10 cellular contexts compared by ENCODE assay signal in the genomic region with DNA sequence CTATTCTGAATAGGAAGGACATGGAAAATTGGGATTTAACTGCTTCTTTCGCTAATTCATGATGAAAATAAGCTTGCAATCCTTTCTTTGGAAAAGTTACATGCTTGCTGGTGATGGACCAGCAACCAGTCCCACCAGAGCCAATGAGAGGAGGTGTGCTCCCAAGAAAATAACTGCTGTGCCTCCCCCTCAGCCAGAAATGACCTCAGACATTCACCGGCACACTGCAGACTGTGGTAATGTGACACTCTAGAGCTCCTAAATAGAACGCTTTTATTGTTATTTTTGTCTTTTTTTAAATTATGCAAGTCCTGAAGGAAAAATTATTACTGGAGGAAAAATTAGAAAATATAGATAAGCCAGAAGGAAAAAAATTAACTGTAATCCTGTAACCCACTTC. TPM values are rescaled to one million over a fixed set of nuclear protein-coding genes. Genes with fewer than 3 reads are reported as not detected.
A peak's percentile ranks its signal among the peaks of the same experiment; 100 is the strongest.
DNase-seq lines count a peak whose midpoint lies in the region; ATAC-seq and TF ChIP-seq lines count a peak whose summit lies in the region.
"Had no signal": no experiment of that assay in that cellular context is flagged by ENCODE, and none has a peak within 500 bp of the region (broad histone marks: within the 10 kb centered on the region; RNA-seq: fewer than 3 reads in every experiment).

No MANE protein-coding gene starts in this region.

- no peak for TF ChIP-seq POLR2A in vagina (IDR thresholded peaks at IDR 0.05)

- H3K27me3 ChIP-seq in vagina: no peaks in the 10 kb centered on the region

- no peak overlapping the region for H3K27ac ChIP-seq in vagina

- no peaks in the 10 kb centered on the region for H3K9me3 ChIP-seq in vagina

- peaks cover 55% of the 10 kb centered on the region for H3K4me1 ChIP-seq in vagina

- H3K4me3 ChIP-seq in vagina: peak overlapping the region; percentile 15 to 95

- TF ChIP-seq CTCF in natural killer cell (IDR thresholded peaks at IDR 0.05): no peak
- no peak for TF ChIP-seq CTCF in brain (conservative IDR thresholded peaks at IDR 0.05)
- no peak for TF ChIP-seq CTCF in vagina (IDR thresholded peaks at IDR 0.05)

- H3K36me3 ChIP-seq in vagina: no peaks in the 10 kb centered on the region

- DNase-seq in natural killer cell: no peak
- DNase-seq in natural killer cell treated with Interleukin-12 subunit alpha and Interleukin-12 subunit beta and Interleukin-15 and Interleukin-18, amount 100 ng/mL, for 72 hours (ENCODE audit: low spot score): no peak
- peak; percentile 46 for DNase-seq in medulla oblongata (ENCODE audit: extremely low spot score)
- no peak for DNase-seq in vagina (ENCODE audit: extremely low spot score in 2 of 2)
- DNase-seq in activated effector memory CD4-positive, alpha-beta T cell treated with anti-CD3 and anti-CD28 coated beads, Interleukin-2, amount 50 U/mL, for 16 hours: no peak
- DNase-seq in activated CD4-positive, alpha-beta T cell treated with anti-CD3 and anti-CD28 coated beads, Interleukin-2, amount 50 U/mL, for 1 hour: no peak
- DNase-seq: activated naive CD4-positive, alpha-beta T cell; NCI-H510A had no signal

- peak overlapping the region; percentile 31 for H3K4me3 Mint-ChIP-seq in natural killer cell
- no peak overlapping the region for H3K4me3 Mint-ChIP-seq in natural killer cell treated with Interleukin-12 subunit alpha and Interleukin-12 subunit beta and Interleukin-15 and Interleukin-18, amount 100 ng/mL, for 72 hours
- peak overlapping the region; percentile 91 to 99 (median 94) for H3K4me3 Mint-ChIP-seq in brain

- H3K27ac Mint-ChIP-seq in natural killer cell (no peak overlapping the region), brain (peak overlapping the region; percentile 24 to 87 (median 38))
- no peak overlapping the region for H3K27ac Mint-ChIP-seq in natural killer cell treated with Interleukin-12 subunit alpha and Interleukin-12 subunit beta and Interleukin-15 and Interleukin-18, amount 100 ng/mL, for 72 hours

- H3K36me3 Mint-ChIP-seq in natural killer cell (no peaks in the 10 kb centered on the region), brain (peaks cover 27% of the 10 kb centered on the region)
- no peaks in the 10 kb centered on the region for H3K36me3 Mint-ChIP-seq in natural killer cell treated with Interleukin-12 subunit alpha and Interleukin-12 subunit beta and Interleukin-15 and Interleukin-18, amount 100 ng/mL, for 72 hours

- H3K27me3 Mint-ChIP-seq in natural killer cell (ENCODE audit: low read depth in 2 of 2): peaks cover 0 to 1% of the 10 kb centered on the region in 2 donors
- H3K27me3 Mint-ChIP-seq in natural killer cell treated with Interleukin-12 subunit alpha and Interleukin-12 subunit beta and Interleukin-15 and Interleukin-18, amount 100 ng/mL, for 72 hours: peaks cover 0 to 5% of the 10 kb centered on the region in 2 donors
- peaks cover 7% of the 10 kb centered on the region for H3K27me3 Mint-ChIP-seq in brain

- ATAC-seq in natural killer cell (no peak), HG03025 (IDR thresholded peaks at IDR 0.05; ENCODE audit: low FRiP score, unreplicated experiment) (no peak)
- ATAC-seq in natural killer cell treated with Interleukin-12 subunit alpha and Interleukin-12 subunit beta and Interleukin-15 and Interleukin-18, amount 100 ng/mL, for 72 hours: no peak

- intact Hi-C loops in natural killer cell (cut with micrococcal nuclease) (no loop called here), vagina (cut with DNase I) (no loop called here)

- peaks cover 28 to 40% of the 10 kb centered on the region in 2 donors for H3K4me1 Mint-ChIP-seq in natural killer cell
- peaks cover 18 to 30% of the 10 kb centered on the region in 2 donors for H3K4me1 Mint-ChIP-seq in natural killer cell treated with Interleukin-12 subunit alpha and Interleukin-12 subunit beta and Interleukin-15 and Interleukin-18, amount 100 ng/mL, for 72 hours (ENCODE audit: low read depth in 2 of 2)
- peaks cover 70% of the 10 kb centered on the region for H3K4me1 Mint-ChIP-seq in brain

- H3K9me3 Mint-ChIP-seq in natural killer cell (no peaks in the 10 kb centered on the region), brain (peaks cover 0 to 4% (median 0%) of the 10 kb centered on the region in 5 experiments)
- no peaks in the 10 kb centered on the region for H3K9me3 Mint-ChIP-seq in natural killer cell treated with Interleukin-12 subunit alpha and Interleukin-12 subunit beta and Interleukin-15 and Interleukin-18, amount 100 ng/mL, for 72 hours

RNA-seq across cellular contexts. Expression of a gene that starts 2.6 kb away (rescaled TPM):
- total RNA-seq in natural killer cell (10 to 100 TPM; 39.4 to 55.4 (median 47.0) TPM), vagina (117 TPM)
- 10 to 100 TPM; 35.9 to 40.4 TPM for total RNA-seq in natural killer cell treated with Interleukin-12 subunit alpha and Interleukin-12 subunit beta and Interleukin-15 and Interleukin-18, amount 100 ng/mL, for 72 hours
- 125 TPM for polyA plus RNA-seq in brain (ENCODE audit: insufficient read depth, low read depth, low replicate concordance)

RNA-seq across cellular contexts. Expression of a gene that starts 55.0 kb away (rescaled TPM):
- total RNA-seq in natural killer cell (10 to 100 TPM; 36.4 to 43.1 (median 41.4) TPM), vagina (51.3 TPM)
- 10 to 100 TPM; 24.9 to 58.7 TPM for total RNA-seq in natural killer cell treated with Interleukin-12 subunit alpha and Interleukin-12 subunit beta and Interleukin-15 and Interleukin-18, amount 100 ng/mL, for 72 hours
- 56.9 TPM for polyA plus RNA-seq in brain (ENCODE audit: insufficient read depth, low read depth, low replicate concordance)

Comparison
In these comparisons a context has a peak if more than half of its experiments do, and no peak if none do; other contexts are left out.
1. H3K27ac Mint-ChIP-seq: peak in brain (5 of 5); none in natural killer cell (0 of 2) and natural killer cell treated with Interleukin-12 subunit alpha and Interleukin-12 subunit beta and Interleukin-15 and Interleukin-18, amount 100 ng/mL, for 72 hours (0 of 2).